Comparison of ENCODE assay signal across 23 cellular contexts in genomic region chr6:43294536-43294935, GRCh38. TPM values are rescaled to one million over a fixed set of nuclear protein-coding genes. Genes with fewer than 3 reads are reported as not detected.
DNase-seq lines count a peak whose midpoint lies in the region; ATAC-seq, FAIRE-seq and TF ChIP-seq lines count a peak whose summit lies in the region.
"Had no signal": no experiment of that assay in that cellular context is flagged by ENCODE, and none has a peak within 500 bp of the region (broad histone marks: within the 10 kb centered on the region; RNA-seq: fewer than 3 reads in every experiment).

No MANE protein-coding gene starts in this region.

- H3K9ac ChIP-seq in H9 (ENCODE audit: extremely low read depth, insufficient read length, low read length) (no peak overlapping the region), K562 (ENCODE audit: insufficient read depth in 1 of 2, low read depth in 2 of 2, low read length in 2 of 2) (no peak overlapping the region)

- no peak overlapping the region for H3K23ac ChIP-seq in H9 (ENCODE audit: insufficient read length, low read depth, low read length)

- H4K8ac ChIP-seq in H9 (replicated peaks; ENCODE audit: insufficient read length, low read depth, low read length): no peak overlapping the region

- TF ChIP-seq CTCF in H9 (conservative IDR thresholded peaks at IDR 0.05) (no peak), K562 (IDR thresholded peaks at IDR 0.05 in 2 of 3, conservative IDR thresholded peaks at IDR 0.05 in 1 of 3; ENCODE audit: insufficient read depth in 2 of 3, low read depth in 1 of 3, low read length in 3 of 3) (no peak)

- H3K79me2 ChIP-seq in H9 (ENCODE audit: insufficient read depth, low read length) (no peaks in the 10 kb centered on the region), K562 (ENCODE audit: control insufficient read depth, insufficient read depth, low read length) (no peaks in the 10 kb centered on the region)

- H2AFZ ChIP-seq in H9 (ENCODE audit: low read length) (no peak overlapping the region), K562 (ENCODE audit: low read depth, low read length) (no peak overlapping the region)
- H2AFZ ChIP-seq: GM23338 had no signal

- POLR2A ChIA-PET in K562 (lab: Yijun Ruan, JAX): no interaction called here

- H3K4me3 Mint-ChIP-seq in H9: no peak overlapping the region
- H3K4me3 Mint-ChIP-seq: CD4-positive, alpha-beta T cell; GM23338 had no signal

- H2BK120ac ChIP-seq in H9 (ENCODE audit: low read depth, low read length, poor library complexity, severe bottlenecking): no peak overlapping the region

- H3K4me3 ChIP-seq in K562: no peak overlapping the region
- H3K4me3 ChIP-seq: GM23338 had no signal

- H3K18ac ChIP-seq in H9 (ENCODE audit: insufficient read length, low read depth, low read length): no peak overlapping the region

- H3K9me3 ChIP-seq in H9 (ENCODE audit: control insufficient read depth, low read depth, low read length) (no peaks in the 10 kb centered on the region), K562 (replicated peaks; ENCODE audit: control insufficient read depth, insufficient read depth, low read depth, low read length) (no peaks in the 10 kb centered on the region)
- H3K9me3 ChIP-seq: BE2C, Caco-2 had no signal

- H3K27ac Mint-ChIP-seq in H9: no peak overlapping the region
- H3K27ac Mint-ChIP-seq: CD4-positive, alpha-beta T cell; GM23338 had no signal

- no peak for ATAC-seq in K562
- no peak for ATAC-seq in GM19395 (IDR thresholded peaks at IDR 0.05; ENCODE audit: unreplicated experiment)
- ATAC-seq in esophagus mucosa: no peak
- ATAC-seq: GM23338 had no signal

- H2BK20ac ChIP-seq in H9 (ENCODE audit: low read depth, low read length, poor library complexity, severe bottlenecking): no peak overlapping the region

- no peaks in the 10 kb centered on the region for H3K9me3 Mint-ChIP-seq in H9
- H3K9me3 Mint-ChIP-seq: CD4-positive, alpha-beta T cell; GM23338 had no signal

- no peak overlapping the region for H3K4ac ChIP-seq in H9 (ENCODE audit: low read depth, low read length)

- no peak overlapping the region for H2BK5ac ChIP-seq in H9 (ENCODE audit: insufficient read length, low read length)

- H2BK12ac ChIP-seq in H9 (ENCODE audit: insufficient read length, low read depth, low read length): no peak overlapping the region

- no peaks in the 10 kb centered on the region for H3K36me3 ChIP-seq in K562 (ENCODE audit: control insufficient read depth, insufficient read depth, low read length)
- H3K36me3 ChIP-seq: BE2C had no signal

- in situ Hi-C loops in K562 (cut with MboI): no loop called here

- H4K20me1 ChIP-seq in H9 (ENCODE audit: control insufficient read depth, insufficient read depth, insufficient read length) (peaks cover 4% of the 10 kb centered on the region), K562 (replicated peaks; ENCODE audit: control insufficient read depth, insufficient read depth, low read length) (0 out of 2 replicates have a peak, but pooled peaks cover under 1% of the 10 kb centered on the region)

- intact Hi-C loops in K562 (cut with micrococcal nuclease) (no loop called here), posterior vena cava (cut with DNase I) (no loop called here)

- CTCF ChIA-PET in K562 (lab: Yijun Ruan, JAX; ENCODE audit: low intra/inter-chr PET ratio): interaction anchor here (0.6 kb wide), 1 partner anchor 133 kb away, joined by 6 read pairs; no protein-coding TSS in a partner anchor

- no peak overlapping the region for H3T11ph ChIP-seq in H9 (ENCODE audit: low read length)

- no peak overlapping the region for H2BK15ac ChIP-seq in H9 (ENCODE audit: low read depth, low read length)

- TF ChIP-seq RAD21 in K562 (CRISPR knock-in tag; conservative IDR thresholded peaks at IDR 0.05 in 1 of 2, IDR thresholded peaks at IDR 0.05 in 1 of 2): no peak

- H3K27me3 ChIP-seq in H9 (ENCODE audit: insufficient read depth, low read length) (no peaks in the 10 kb centered on the region), K562 (ENCODE audit: control insufficient read depth in 2 of 2, insufficient read depth in 2 of 2, low read length in 2 of 2) (peaks cover 26 to 36% of the 10 kb centered on the region in 2 experiments)
- H3K27me3 ChIP-seq: BE2C had no signal

- H3K4me1 ChIP-seq in H9 (ENCODE audit: insufficient read depth, low read length) (no peaks in the 10 kb centered on the region), K562 (replicated peaks in 1 of 2; ENCODE audit: control insufficient read depth in 2 of 2, insufficient read depth in 2 of 2, low read length in 2 of 2) (no peaks in the 10 kb centered on the region; a peak in 3 of 5 replicates)
- H3K4me1 ChIP-seq: BE2C, Caco-2 had no signal

- H2AK5ac ChIP-seq in H9 (ENCODE audit: insufficient read length, low read length): no peak overlapping the region

- no peaks in the 10 kb centered on the region for H3K9me1 ChIP-seq in K562 (ENCODE audit: control insufficient read depth, insufficient read depth, low read length)

- H3K23me2 ChIP-seq in H9 (ENCODE audit: insufficient read length, low read depth, low read length, poor library complexity, severe bottlenecking): no peaks in the 10 kb centered on the region

- FAIRE-seq in GM12891 (lab: Jason Lieb, UNC) (peak; percentile 81), K562 (lab: Jason Lieb, UNC) (peak; percentile 46)
- FAIRE-seq: A204.1, D721Med had no signal

- BruUV-seq in K562 (replicated peaks; lab: Mats Ljungman, UMichigan): no TSS peak

- TF ChIP-seq POLR2A in GM12891 (IDR thresholded peaks at IDR 0.05; ENCODE audit: low read depth, low read length) (no peak), K562 (conservative IDR thresholded peaks at IDR 0.05) (no peak)

- H4K5ac ChIP-seq in H9 (ENCODE audit: insufficient read length, low read depth, low read length): peak overlapping the region; percentile 13

- no peak overlapping the region for H3K4me2 ChIP-seq in H9 (ENCODE audit: insufficient read depth, insufficient read length, low read length)
- no peak overlapping the region for H3K4me2 ChIP-seq in K562 (ENCODE audit: insufficient read depth, low read length)
- H3K4me2 ChIP-seq: GM23338 had no signal

- H3K79me1 ChIP-seq in H9 (ENCODE audit: insufficient read depth, low read depth, low read length, poor library complexity, severe bottlenecking): no peaks in the 10 kb centered on the region

- no peak overlapping the region for H3K14ac ChIP-seq in H9 (ENCODE audit: insufficient read depth, low read length)

- no peaks in the 10 kb centered on the region for H3K36me3 Mint-ChIP-seq in H9 (ENCODE audit: insufficient read depth in 1 of 3, low read depth in 3 of 3)

- DNase-seq in GM12891 (ENCODE audit: insufficient read length, low spot score): no peak
- DNase-seq in H9: no peak
- no peak for DNase-seq in K562 (ENCODE audit: extremely low read depth in 1 of 4, low spot score in 3 of 4)
- DNase-seq in posterior vena cava (ENCODE audit: low spot score): peak; percentile 7
- DNase-seq in inferior parietal cortex (ENCODE audit: extremely low spot score): no peak
- DNase-seq: ACHN, BE2C, C1 segment of cervical spinal cord, Caco-2, DMS153, DMS79, GDM1, H7, Karpas-422, KBM-7 had no signal

- TF ChIP-seq EP300 in K562 (IDR thresholded peaks at IDR 0.05; ENCODE audit: low read length): no peak

- no peak overlapping the region for H3K56ac ChIP-seq in H9 (ENCODE audit: insufficient read length, low read depth, low read length)

- H4K91ac ChIP-seq in H9 (ENCODE audit: insufficient read length, low read depth, low read length): no peak overlapping the region

- H3K4me1 Mint-ChIP-seq in H9: peaks cover 15% of the 10 kb centered on the region in 2 experiments

- H3K27ac ChIP-seq in H9 (ENCODE audit: insufficient read length, low read depth, low read length) (no peak overlapping the region), K562 (ENCODE audit: extremely low read depth, low read depth, low read length) (no peak overlapping the region)

- H3K27me3 Mint-ChIP-seq in H9 (ENCODE audit: low read depth): peaks cover 11% of the 10 kb centered on the region

- no CpG with 5 or more reads among the region's 3 CpGs for WGBS in H9 (ENCODE audit: extremely low coverage, insufficient read length, low lambda C conversion rate)
- 2% methylated on average over 3 of the region's 3 CpGs for WGBS in K562 (ENCODE audit: insufficient coverage, low coverage, missing lambda C conversion rate)

RNA-seq across cellular contexts. Expression of gene SLC22A7, which starts 3.5 kb away (rescaled TPM):
- 0.37 TPM for polyA plus RNA-seq in GM12891 (2012; ENCODE audit: low read depth, missing spikeins)
- total RNA-seq in H9 (2021): not detected in 2 replicates
- not detected in 2 replicates for total RNA-seq in K562 (2011; cell fraction: chromatin; rRNA removed; ENCODE audit: low replicate concordance)
- not detected in 2 replicates for total RNA-seq in K562 (2011; cell fraction: nucleolus; rRNA removed)
- total RNA-seq in K562 (2011; cell fraction: nucleoplasm; rRNA removed): not detected in 2 replicates
- total RNA-seq in K562 (2014; rRNA removed): not detected in 2 replicates
- not detected in 2 replicates for total RNA-seq in K562 (2014; rRNA removed; fragmentation: Illumina TruSeq; extraction: Trizol)
- not detected in 2 replicates for total RNA-seq in K562 (2015; rRNA removed; fragmentation: Illumina TruSeq; extraction: Trizol)
- not detected in 2 replicates for total RNA-seq in K562 (2021)
- not detected in 2 replicates for polyA plus RNA-seq in K562 (2011; rRNA removed)
- polyA plus RNA-seq in K562 (2011; cell fraction: cytosol; rRNA removed): not detected in 2 replicates
- polyA plus RNA-seq in K562 (2011; cell fraction: nucleus; rRNA removed): not detected in 2 replicates
- polyA plus RNA-seq in K562 (2012): not detected in 2 replicates
- not detected in 2 replicates for polyA plus RNA-seq in K562 (2014; fragmentation: Illumina TruSeq; extraction: Trizol)
- polyA plus RNA-seq in K562 (2014; fragmentation: Nextera tagmentation; extraction: Ambion mirVana): not detected
- not detected in 2 replicates for polyA plus RNA-seq in K562 (2014; rRNA removed)
- polyA minus RNA-seq in K562 (2011; rRNA and poly(A)+ RNA removed): not detected in 2 replicates
- polyA minus RNA-seq in K562 (2011; cell fraction: cytosol; rRNA and poly(A)+ RNA removed): not detected in 2 replicates
- polyA minus RNA-seq in K562 (2011; cell fraction: nucleus; rRNA and poly(A)+ RNA removed): not detected in 2 replicates
- total RNA-seq in posterior vena cava: not detected
- not detected for total RNA-seq in esophagus mucosa
- total RNA-seq: Caco-2; CD4-positive, alpha-beta T cell; Daoy; GM23338; H7; HT-29 had no signal

RNA-seq across cellular contexts. Expression of gene CRIP3, which starts 14.1 kb away (rescaled TPM):
- 12.2 TPM for polyA plus RNA-seq in GM12891 (2012; ENCODE audit: low read depth, missing spikeins)
- total RNA-seq in H9 (2021): 15.3 and 16.9 TPM in 2 replicates
- 6.4 and 11.3 TPM in 2 replicates for total RNA-seq in K562 (2011; cell fraction: chromatin; rRNA removed; ENCODE audit: low replicate concordance)
- total RNA-seq in K562 (2011; cell fraction: nucleolus; rRNA removed): 7.6 and 7.8 TPM in 2 replicates
- total RNA-seq in K562 (2011; cell fraction: nucleoplasm; rRNA removed): 7.9 and 8.0 TPM in 2 replicates
- total RNA-seq in K562 (2014; rRNA removed): 0.86 and 1.0 TPM in 2 replicates
- 0.87 and 0.99 TPM in 2 replicates for total RNA-seq in K562 (2014; rRNA removed; fragmentation: Illumina TruSeq; extraction: Trizol)
- total RNA-seq in K562 (2015; rRNA removed; fragmentation: Illumina TruSeq; extraction: Trizol): 0.36 TPM in 1 of 2 replicates, not detected in the other
- 0.82 and 0.89 TPM in 2 replicates for total RNA-seq in K562 (2021)
- 1.2 and 2.7 TPM in 2 replicates for polyA plus RNA-seq in K562 (2011; rRNA removed)
- polyA plus RNA-seq in K562 (2011; cell fraction: cytosol; rRNA removed): 1.4 and 1.6 TPM in 2 replicates
- 9.4 and 9.7 TPM in 2 replicates for polyA plus RNA-seq in K562 (2011; cell fraction: nucleus; rRNA removed)
- polyA plus RNA-seq in K562 (2012): 0.31 and 0.75 TPM in 2 replicates
- 0.86 and 2.1 TPM in 2 replicates for polyA plus RNA-seq in K562 (2014; fragmentation: Illumina TruSeq; extraction: Trizol)
- under 1 TPM; 0.72 to 0.99 TPM for polyA plus RNA-seq in K562 (2014; fragmentation: Nextera tagmentation; extraction: Ambion mirVana)
- polyA plus RNA-seq in K562 (2014; rRNA removed): 1.3 and 3.6 TPM in 2 replicates
- 0.57 and 0.60 TPM in 2 replicates for polyA minus RNA-seq in K562 (2011; rRNA and poly(A)+ RNA removed)
- not detected in 2 replicates for polyA minus RNA-seq in K562 (2011; cell fraction: cytosol; rRNA and poly(A)+ RNA removed)
- 2.0 and 3.6 TPM in 2 replicates for polyA minus RNA-seq in K562 (2011; cell fraction: nucleus; rRNA and poly(A)+ RNA removed)
- total RNA-seq in posterior vena cava: 1 to 10 TPM in 1 of 2 donors, under 1 TPM in 1; 1.00 to 1.4 TPM
- total RNA-seq in esophagus mucosa: 0.28 TPM
- total RNA-seq: Caco-2, HT-29 had no signal

RNA-seq across cellular contexts. Expression of gene TTBK1, which starts 51.3 kb away (rescaled TPM):
- polyA plus RNA-seq in GM12891 (2012; ENCODE audit: low read depth, missing spikeins): 0.03 TPM
- 1.3 and 1.6 TPM in 2 replicates for total RNA-seq in H9 (2021)
- 0.07 TPM in 1 of 2 replicates, not detected in the other for total RNA-seq in K562 (2011; cell fraction: chromatin; rRNA removed; ENCODE audit: low replicate concordance)
- total RNA-seq in K562 (2011; cell fraction: nucleolus; rRNA removed): under 0.01 TPM in 1 of 2 replicates, not detected in the other
- 0.07 TPM in 1 of 2 replicates, not detected in the other for total RNA-seq in K562 (2011; cell fraction: nucleoplasm; rRNA removed)
- not detected in 2 replicates for total RNA-seq in K562 (2014; rRNA removed)
- total RNA-seq in K562 (2014; rRNA removed; fragmentation: Illumina TruSeq; extraction: Trizol): not detected in 2 replicates
- total RNA-seq in K562 (2015; rRNA removed; fragmentation: Illumina TruSeq; extraction: Trizol): not detected in 2 replicates
- total RNA-seq in K562 (2021): not detected in 2 replicates
- not detected in 2 replicates for polyA plus RNA-seq in K562 (2011; rRNA removed)
- polyA plus RNA-seq in K562 (2011; cell fraction: cytosol; rRNA removed): not detected in 2 replicates
- not detected in 2 replicates for polyA plus RNA-seq in K562 (2011; cell fraction: nucleus; rRNA removed)
- 0.01 TPM in 1 of 2 replicates, not detected in the other for polyA plus RNA-seq in K562 (2012)
- polyA plus RNA-seq in K562 (2014; fragmentation: Illumina TruSeq; extraction: Trizol): not detected in 2 replicates
- polyA plus RNA-seq in K562 (2014; fragmentation: Nextera tagmentation; extraction: Ambion mirVana): not detected
- not detected in 2 replicates for polyA plus RNA-seq in K562 (2014; rRNA removed)
- polyA minus RNA-seq in K562 (2011; rRNA and poly(A)+ RNA removed): not detected in 2 replicates
- polyA minus RNA-seq in K562 (2011; cell fraction: cytosol; rRNA and poly(A)+ RNA removed): not detected in 2 replicates
- polyA minus RNA-seq in K562 (2011; cell fraction: nucleus; rRNA and poly(A)+ RNA removed): under 0.01 TPM in 1 of 2 replicates, not detected in the other
- under 1 TPM; 0.09 to 0.14 TPM for total RNA-seq in posterior vena cava
- not detected for total RNA-seq in esophagus mucosa
- total RNA-seq: CD4-positive, alpha-beta T cell; Daoy; H7 had no signal
